Comparison of ENCODE assay signal across 14 cellular contexts in genomic region chr16:81088836-81089235, GRCh38. TPM values are rescaled to one million over a fixed set of nuclear protein-coding genes. Genes with fewer than 3 reads are reported as not detected.
DNase-seq lines count a peak whose midpoint lies in the region; TF ChIP-seq lines count a peak whose summit lies in the region.
"Had no signal": no experiment of that assay in that cellular context is flagged by ENCODE, and none has a peak within 500 bp of the region (broad histone marks: within the 10 kb centered on the region; RNA-seq: fewer than 3 reads in every experiment).

No MANE protein-coding gene starts in this region.

- no CpG with 5 or more reads among the region's 5 CpGs for WGBS in H9 (ENCODE audit: extremely low coverage, insufficient read length, low lambda C conversion rate)
- WGBS in testis, 2 donors, result 91 to 98% methylated on average over 5 of the region's 5 CpGs

- H2BK5ac ChIP-seq in H9 (ENCODE audit: insufficient read length, low read length), result no peak overlapping the region

- no peak overlapping the region for H3K9ac ChIP-seq in H9 (ENCODE audit: extremely low read depth, insufficient read length, low read length)
- H3K9ac ChIP-seq: GM23248 had no signal

- H2BK120ac ChIP-seq in H9 (ENCODE audit: low read depth, low read length, poor library complexity, severe bottlenecking), result no peak overlapping the region

- H3T11ph ChIP-seq in H9 (ENCODE audit: low read length), result no peak overlapping the region

- peaks cover 11 to 50% (median 39%) of the 10 kb centered on the region in 3 experiments; a peak in 6 of 7 replicates for H3K36me3 Mint-ChIP-seq in H9 (ENCODE audit: insufficient read depth in 1 of 3, low read depth in 3 of 3)
- H3K36me3 Mint-ChIP-seq in glutamatergic neuron (ENCODE audit: unreplicated experiment), result no peaks in the 10 kb centered on the region
- H3K36me3 Mint-ChIP-seq in progenitor cell of endocrine pancreas (ENCODE audit: insufficient read depth), result peaks cover 15% of the 10 kb centered on the region

- H3K14ac ChIP-seq in H9 (ENCODE audit: insufficient read depth, low read length), result no peak overlapping the region

- no peaks in the 10 kb centered on the region for H3K36me3 ChIP-seq in testis (ENCODE audit: low read depth, missing control alignments)

- intact Hi-C loops in testis (cut with DNase I; ENCODE audit: low total_unique reads), result no loop called here

- H4K5ac ChIP-seq in H9 (ENCODE audit: insufficient read length, low read depth, low read length), result no peak overlapping the region

- H3K9me3 Mint-ChIP-seq in H9, result no peaks in the 10 kb centered on the region
- no peaks in the 10 kb centered on the region for H3K9me3 Mint-ChIP-seq in glutamatergic neuron (ENCODE audit: unreplicated experiment)
- no peaks in the 10 kb centered on the region for H3K9me3 Mint-ChIP-seq in progenitor cell of endocrine pancreas (ENCODE audit: low read depth)
- H3K9me3 Mint-ChIP-seq: CD4-positive, alpha-beta memory T cell; HFFc6 had no signal

- no peak overlapping the region for H3K4ac ChIP-seq in H9 (ENCODE audit: low read depth, low read length)

- H2AK5ac ChIP-seq in H9 (ENCODE audit: insufficient read length, low read length), result no peak overlapping the region

- TF ChIP-seq POLR2A in testis (IDR thresholded peaks at IDR 0.05), result no peak

- peaks cover 10% of the 10 kb centered on the region; the same call in 1 of the 2 replicates for H3K79me2 ChIP-seq in H9 (ENCODE audit: insufficient read depth, low read length)

- no peaks in the 10 kb centered on the region for H3K27me3 Mint-ChIP-seq in H9 (ENCODE audit: low read depth)
- H3K27me3 Mint-ChIP-seq in glutamatergic neuron (ENCODE audit: unreplicated experiment), result no peaks in the 10 kb centered on the region
- H3K27me3 Mint-ChIP-seq in progenitor cell of endocrine pancreas, result no peaks in the 10 kb centered on the region
- H3K27me3 Mint-ChIP-seq: CD4-positive, alpha-beta memory T cell had no signal

- no peak overlapping the region for H2BK15ac ChIP-seq in H9 (ENCODE audit: low read depth, low read length)

- H3K4me1 ChIP-seq in H9 (ENCODE audit: insufficient read depth, low read length), result no peaks in the 10 kb centered on the region
- no peaks in the 10 kb centered on the region for H3K4me1 ChIP-seq in testis

- H3K4me2 ChIP-seq in H9 (ENCODE audit: insufficient read depth, insufficient read length, low read length), result no peak overlapping the region

- no peak for TF ChIP-seq CTCF in H9 (conservative IDR thresholded peaks at IDR 0.05)
- TF ChIP-seq CTCF in glutamatergic neuron (IDR thresholded peaks at IDR 0.05; ENCODE audit: partially characterized antibody, unreplicated experiment), result no peak
- TF ChIP-seq CTCF in progenitor cell of endocrine pancreas (IDR thresholded peaks at IDR 0.05; ENCODE audit: unreplicated experiment), result no peak
- TF ChIP-seq CTCF in testis (IDR thresholded peaks at IDR 0.05), result no peak

- H3K27ac ChIP-seq in H9 (ENCODE audit: insufficient read length, low read depth, low read length) (no peak overlapping the region), testis (no peak overlapping the region)
- H3K27ac ChIP-seq: GM23248 had no signal

- no peak overlapping the region for H3K23ac ChIP-seq in H9 (ENCODE audit: insufficient read length, low read depth, low read length)

- H2AFZ ChIP-seq in H9 (ENCODE audit: low read length), result no peak overlapping the region
- H2AFZ ChIP-seq: GM23248 had no signal

- H3K56ac ChIP-seq in H9 (ENCODE audit: insufficient read length, low read depth, low read length), result no peak overlapping the region

- H4K91ac ChIP-seq in H9 (ENCODE audit: insufficient read length, low read depth, low read length), result no peak overlapping the region

- peaks cover 2% of the 10 kb centered on the region for H3K79me1 ChIP-seq in H9 (ENCODE audit: insufficient read depth, low read depth, low read length, poor library complexity, severe bottlenecking)

- H3K23me2 ChIP-seq in H9 (ENCODE audit: insufficient read length, low read depth, low read length, poor library complexity, severe bottlenecking), result no peaks in the 10 kb centered on the region

- H3K27ac Mint-ChIP-seq in H9 (peak overlapping the region in 2 of 3 experiments; percentile 44 to 59; a peak in 2 of 7 replicates), glutamatergic neuron (ENCODE audit: unreplicated experiment) (peak overlapping the region; percentile 15), progenitor cell of endocrine pancreas (peak overlapping the region; percentile 63)
- H3K27ac Mint-ChIP-seq: CD4-positive, alpha-beta memory T cell; HFFc6 had no signal

- H3K9me3 ChIP-seq in H9 (ENCODE audit: control insufficient read depth, low read depth, low read length) (no peaks in the 10 kb centered on the region), testis (no peaks in the 10 kb centered on the region)
- H3K9me3 ChIP-seq: HAP-1 had no signal

- H4K20me1 ChIP-seq in H9 (ENCODE audit: control insufficient read depth, insufficient read depth, insufficient read length), result no peaks in the 10 kb centered on the region

- no peak overlapping the region for H3K4me3 ChIP-seq in testis
- H3K4me3 ChIP-seq: GM23248, HAP-1 had no signal

- H3K27me3 ChIP-seq in H9 (ENCODE audit: insufficient read depth, low read length) (no peaks in the 10 kb centered on the region), testis (no peaks in the 10 kb centered on the region)

- H2BK20ac ChIP-seq in H9 (ENCODE audit: low read depth, low read length, poor library complexity, severe bottlenecking), result no peak overlapping the region

- H4K8ac ChIP-seq in H9 (replicated peaks; ENCODE audit: insufficient read length, low read depth, low read length), result no peak overlapping the region

- DNase-seq in H9 (no peak), glutamatergic neuron (no peak), progenitor cell of endocrine pancreas (ENCODE audit: low spot score, unreplicated experiment) (no peak), testis (no peak)
- no peak for DNase-seq in activated CD4-positive, alpha-beta T cell treated with anti-CD3 and anti-CD28 coated beads for 4 hours
- no peak for DNase-seq in central memory CD4-positive, alpha-beta T cell
- DNase-seq: C1 segment of cervical spinal cord; CD4-positive, alpha-beta memory T cell; COR-L47; DMS153; DND-41; GM23248; HFFc6 had no signal

- H2BK12ac ChIP-seq in H9 (ENCODE audit: insufficient read length, low read depth, low read length), result no peak overlapping the region

- H3K18ac ChIP-seq in H9 (ENCODE audit: insufficient read length, low read depth, low read length), result no peak overlapping the region

- H3K4me1 Mint-ChIP-seq in H9 (no peaks in the 10 kb centered on the region), glutamatergic neuron (ENCODE audit: low read depth, unreplicated experiment) (no peaks in the 10 kb centered on the region), progenitor cell of endocrine pancreas (ENCODE audit: low read depth) (peaks cover 5% of the 10 kb centered on the region)
- H3K4me1 Mint-ChIP-seq: CD4-positive, alpha-beta memory T cell had no signal

- H3K4me3 Mint-ChIP-seq in H9 (no peak overlapping the region), glutamatergic neuron (ENCODE audit: unreplicated experiment) (no peak overlapping the region), progenitor cell of endocrine pancreas (ENCODE audit: low read depth) (no peak overlapping the region)
- H3K4me3 Mint-ChIP-seq: CD4-positive, alpha-beta memory T cell; HFFc6 had no signal

RNA-seq across cellular contexts. Expression of gene GCSH, which starts 7.4 kb away (rescaled TPM):
- 85.9 and 87.4 TPM in 2 replicates for total RNA-seq in H9 (2021)
- total RNA-seq in glutamatergic neuron (ENCODE audit: unreplicated experiment), result 30.0 TPM
- total RNA-seq in progenitor cell of endocrine pancreas, result 57.0 and 58.9 TPM in 2 replicates
- 10 to 100 TPM; 10.3 to 18.4 TPM for total RNA-seq in testis
- polyA plus RNA-seq in testis (ENCODE audit: insufficient read depth, low read depth, low replicate concordance), result 19.4 TPM

RNA-seq across cellular contexts. Expression of gene C16orf46, which starts 11.8 kb away (rescaled TPM):
- total RNA-seq in H9 (2021) (0.86 and 2.0 TPM in 2 replicates), glutamatergic neuron (ENCODE audit: unreplicated experiment) (1.0 TPM), progenitor cell of endocrine pancreas (2.9 and 3.8 TPM in 2 replicates), testis (10 to 100 TPM; 10.2 to 15.2 TPM)
- 7.7 TPM for polyA plus RNA-seq in testis (ENCODE audit: insufficient read depth, low read depth, low replicate concordance)

RNA-seq across cellular contexts. Expression of gene ATMIN, which starts 53.2 kb away (rescaled TPM):
- 56.5 and 66.6 TPM in 2 replicates for total RNA-seq in H9 (2021)
- total RNA-seq in glutamatergic neuron (ENCODE audit: unreplicated experiment), result 61.5 TPM
- 47.1 and 50.1 TPM in 2 replicates for total RNA-seq in progenitor cell of endocrine pancreas
- total RNA-seq in testis, result 10 to 100 TPM; 53.6 to 65.2 TPM
- 97.3 TPM for polyA plus RNA-seq in testis (ENCODE audit: insufficient read depth, low read depth, low replicate concordance)
